Comparison of ENCODE assay signal across 1 cellular context in the genomic region with DNA sequence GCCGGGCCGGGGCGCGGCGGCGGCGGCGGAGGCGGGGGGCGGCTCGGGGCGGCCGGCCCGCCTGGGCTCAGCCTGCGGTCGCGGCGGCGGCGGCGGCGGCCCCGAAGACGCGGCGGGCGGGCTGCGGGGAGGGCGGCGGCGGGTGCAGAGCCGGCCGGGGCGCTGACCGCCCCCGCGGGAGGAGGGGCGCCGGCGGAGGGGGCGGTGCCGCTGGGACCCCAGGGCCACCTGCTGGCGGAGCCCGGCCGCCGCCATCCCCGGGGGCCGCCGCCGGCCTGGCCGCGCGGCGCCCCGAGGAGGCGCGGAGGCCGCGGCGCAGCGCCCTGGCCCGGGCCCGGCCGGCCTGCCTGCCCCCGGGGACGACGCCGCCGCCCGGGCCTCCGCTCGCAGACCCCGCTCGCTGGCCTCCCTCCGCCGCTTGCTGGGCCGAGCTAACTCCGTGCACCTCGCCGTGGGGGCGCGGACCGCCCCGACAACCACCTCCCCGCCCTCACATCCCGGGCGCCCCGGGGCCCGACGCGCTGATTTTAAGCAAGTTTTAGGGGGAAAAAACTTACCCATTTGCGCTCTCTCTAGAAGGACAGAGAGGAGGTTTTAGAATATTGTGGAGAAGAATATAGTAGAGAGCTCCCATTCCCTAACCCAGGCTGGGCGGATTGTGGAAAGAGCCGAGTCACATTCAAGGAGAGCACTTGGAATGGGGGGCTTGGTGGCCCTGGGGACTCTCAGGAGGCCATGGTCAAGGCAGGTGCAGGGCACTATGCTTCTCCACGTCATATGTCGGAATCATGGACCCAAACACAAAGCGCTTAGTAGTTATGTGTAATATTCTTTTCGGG.
TF ChIP-seq lines count a peak whose summit lies in the region.

A gene with protein sequence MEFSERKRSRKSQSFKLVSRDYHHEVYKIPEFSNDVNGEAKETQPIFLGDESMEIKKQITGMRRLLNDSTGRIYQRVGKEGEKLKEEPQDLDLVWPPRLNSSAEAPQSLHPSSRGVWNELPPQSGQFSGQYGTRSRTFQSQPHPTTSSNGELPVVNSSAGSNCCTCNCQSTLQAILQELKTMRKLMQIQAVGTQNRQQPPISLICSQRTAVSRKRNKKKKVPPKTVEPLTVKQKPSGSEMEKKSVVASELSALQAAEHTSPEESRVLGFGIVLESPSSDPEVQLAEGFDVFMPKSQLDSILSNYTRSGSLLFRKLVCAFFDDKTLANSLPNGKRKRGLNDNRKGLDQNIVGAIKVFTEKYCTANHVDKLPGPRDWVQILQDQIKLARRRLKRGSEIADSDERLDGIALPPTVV (minus strand): TSS at position 140 of the 839 bp plus-strand sequence. CDS start 481 bp downstream, outside the sequence.

TF ChIP-seq in HepG2, 621 proteins besides CTCF, POLR2A, EP300 and RAD21 (continued from another document and continues in another):
- TF ChIP-seq, protein P1, sequence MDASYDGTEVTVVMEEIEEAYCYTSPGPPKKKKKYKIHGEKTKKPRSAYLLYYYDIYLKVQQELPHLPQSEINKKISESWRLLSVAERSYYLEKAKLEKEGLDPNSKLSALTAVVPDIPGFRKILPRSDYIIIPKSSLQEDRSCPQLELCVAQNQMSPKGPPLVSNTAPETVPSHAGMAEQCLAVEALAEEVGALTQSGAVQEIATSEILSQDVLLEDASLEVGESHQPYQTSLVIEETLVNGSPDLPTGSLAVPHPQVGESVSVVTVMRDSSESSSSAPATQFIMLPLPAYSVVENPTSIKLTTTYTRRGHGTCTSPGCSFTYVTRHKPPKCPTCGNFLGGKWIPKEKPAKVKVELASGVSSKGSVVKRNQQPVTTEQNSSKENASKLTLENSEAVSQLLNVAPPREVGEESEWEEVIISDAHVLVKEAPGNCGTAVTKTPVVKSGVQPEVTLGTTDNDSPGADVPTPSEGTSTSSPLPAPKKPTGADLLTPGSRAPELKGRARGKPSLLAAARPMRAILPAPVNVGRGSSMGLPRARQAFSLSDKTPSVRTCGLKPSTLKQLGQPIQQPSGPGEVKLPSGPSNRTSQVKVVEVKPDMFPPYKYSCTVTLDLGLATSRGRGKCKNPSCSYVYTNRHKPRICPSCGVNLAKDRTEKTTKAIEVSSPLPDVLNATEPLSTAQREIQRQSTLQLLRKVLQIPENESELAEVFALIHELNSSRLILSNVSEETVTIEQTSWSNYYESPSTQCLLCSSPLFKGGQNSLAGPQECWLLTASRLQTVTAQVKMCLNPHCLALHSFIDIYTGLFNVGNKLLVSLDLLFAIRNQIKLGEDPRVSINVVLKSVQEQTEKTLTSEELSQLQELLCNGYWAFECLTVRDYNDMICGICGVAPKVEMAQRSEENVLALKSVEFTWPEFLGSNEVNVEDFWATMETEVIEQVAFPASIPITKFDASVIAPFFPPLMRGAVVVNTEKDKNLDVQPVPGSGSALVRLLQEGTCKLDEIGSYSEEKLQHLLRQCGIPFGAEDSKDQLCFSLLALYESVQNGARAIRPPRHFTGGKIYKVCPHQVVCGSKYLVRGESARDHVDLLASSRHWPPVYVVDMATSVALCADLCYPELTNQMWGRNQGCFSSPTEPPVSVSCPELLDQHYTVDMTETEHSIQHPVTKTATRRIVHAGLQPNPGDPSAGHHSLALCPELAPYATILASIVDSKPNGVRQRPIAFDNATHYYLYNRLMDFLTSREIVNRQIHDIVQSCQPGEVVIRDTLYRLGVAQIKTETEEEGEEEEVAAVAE (CRISPR knock-in tag; IDR thresholded peaks at IDR 0.05; ENCODE audit: borderline replicate concordance), result no peak
- no peak for TF ChIP-seq EED (CRISPR knock-in tag; IDR thresholded peaks at IDR 0.05)
- TF ChIP-seq PRPF4 (IDR thresholded peaks at IDR 0.05; ENCODE audit: low read depth, low read length, poor library complexity, severe bottlenecking), result no peak
- no peak for TF ChIP-seq HNF4A (CRISPR knock-in tag; IDR thresholded peaks at IDR 0.05)
- TF ChIP-seq, protein P2, sequence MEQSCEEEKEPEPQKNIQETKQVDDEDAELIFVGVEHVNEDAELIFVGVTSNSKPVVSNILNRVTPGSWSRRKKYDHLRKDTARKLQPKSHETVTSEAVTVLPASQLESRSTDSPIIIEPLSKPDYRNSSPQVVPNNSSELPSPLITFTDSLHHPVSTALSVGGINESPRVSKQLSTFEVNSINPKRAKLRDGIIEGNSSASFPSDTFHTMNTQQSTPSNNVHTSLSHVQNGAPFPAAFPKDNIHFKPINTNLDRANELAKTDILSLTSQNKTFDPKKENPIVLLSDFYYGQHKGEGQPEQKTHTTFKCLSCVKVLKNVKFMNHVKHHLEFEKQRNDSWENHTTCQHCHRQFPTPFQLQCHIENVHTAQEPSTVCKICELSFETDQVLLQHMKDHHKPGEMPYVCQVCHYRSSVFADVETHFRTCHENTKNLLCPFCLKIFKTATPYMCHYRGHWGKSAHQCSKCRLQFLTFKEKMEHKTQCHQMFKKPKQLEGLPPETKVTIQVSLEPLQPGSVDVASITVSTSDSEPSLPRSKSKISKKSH (CRISPR knock-in tag; IDR thresholded peaks at IDR 0.05; ENCODE audit: borderline replicate concordance), result no peak
- TF ChIP-seq ZNF354B (CRISPR knock-in tag; IDR thresholded peaks at IDR 0.05), result no peak
- no peak for TF ChIP-seq NCOR1 (IDR thresholded peaks at IDR 0.05; ENCODE audit: borderline replicate concordance, low read length)
- no peak for TF ChIP-seq NFRKB (IDR thresholded peaks at IDR 0.05)
- TF ChIP-seq STAG1 (CRISPR knock-in tag; IDR thresholded peaks at IDR 0.05), result no peak
- TF ChIP-seq ZNF446 (CRISPR knock-in tag; IDR thresholded peaks at IDR 0.05), result no peak
- TF ChIP-seq, protein P3, sequence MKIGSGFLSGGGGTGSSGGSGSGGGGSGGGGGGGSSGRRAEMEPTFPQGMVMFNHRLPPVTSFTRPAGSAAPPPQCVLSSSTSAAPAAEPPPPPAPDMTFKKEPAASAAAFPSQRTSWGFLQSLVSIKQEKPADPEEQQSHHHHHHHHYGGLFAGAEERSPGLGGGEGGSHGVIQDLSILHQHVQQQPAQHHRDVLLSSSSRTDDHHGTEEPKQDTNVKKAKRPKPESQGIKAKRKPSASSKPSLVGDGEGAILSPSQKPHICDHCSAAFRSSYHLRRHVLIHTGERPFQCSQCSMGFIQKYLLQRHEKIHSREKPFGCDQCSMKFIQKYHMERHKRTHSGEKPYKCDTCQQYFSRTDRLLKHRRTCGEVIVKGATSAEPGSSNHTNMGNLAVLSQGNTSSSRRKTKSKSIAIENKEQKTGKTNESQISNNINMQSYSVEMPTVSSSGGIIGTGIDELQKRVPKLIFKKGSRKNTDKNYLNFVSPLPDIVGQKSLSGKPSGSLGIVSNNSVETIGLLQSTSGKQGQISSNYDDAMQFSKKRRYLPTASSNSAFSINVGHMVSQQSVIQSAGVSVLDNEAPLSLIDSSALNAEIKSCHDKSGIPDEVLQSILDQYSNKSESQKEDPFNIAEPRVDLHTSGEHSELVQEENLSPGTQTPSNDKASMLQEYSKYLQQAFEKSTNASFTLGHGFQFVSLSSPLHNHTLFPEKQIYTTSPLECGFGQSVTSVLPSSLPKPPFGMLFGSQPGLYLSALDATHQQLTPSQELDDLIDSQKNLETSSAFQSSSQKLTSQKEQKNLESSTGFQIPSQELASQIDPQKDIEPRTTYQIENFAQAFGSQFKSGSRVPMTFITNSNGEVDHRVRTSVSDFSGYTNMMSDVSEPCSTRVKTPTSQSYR (CRISPR knock-in tag; IDR thresholded peaks at IDR 0.05; ENCODE audit: borderline replicate concordance), result no peak
- TF ChIP-seq, protein P4, sequence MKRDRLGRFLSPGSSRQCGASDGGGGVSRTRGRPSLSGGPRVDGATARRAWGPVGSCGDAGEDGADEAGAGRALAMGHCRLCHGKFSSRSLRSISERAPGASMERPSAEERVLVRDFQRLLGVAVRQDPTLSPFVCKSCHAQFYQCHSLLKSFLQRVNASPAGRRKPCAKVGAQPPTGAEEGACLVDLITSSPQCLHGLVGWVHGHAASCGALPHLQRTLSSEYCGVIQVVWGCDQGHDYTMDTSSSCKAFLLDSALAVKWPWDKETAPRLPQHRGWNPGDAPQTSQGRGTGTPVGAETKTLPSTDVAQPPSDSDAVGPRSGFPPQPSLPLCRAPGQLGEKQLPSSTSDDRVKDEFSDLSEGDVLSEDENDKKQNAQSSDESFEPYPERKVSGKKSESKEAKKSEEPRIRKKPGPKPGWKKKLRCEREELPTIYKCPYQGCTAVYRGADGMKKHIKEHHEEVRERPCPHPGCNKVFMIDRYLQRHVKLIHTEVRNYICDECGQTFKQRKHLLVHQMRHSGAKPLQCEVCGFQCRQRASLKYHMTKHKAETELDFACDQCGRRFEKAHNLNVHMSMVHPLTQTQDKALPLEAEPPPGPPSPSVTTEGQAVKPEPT (CRISPR knock-in tag; IDR thresholded peaks at IDR 0.05; ENCODE audit: low read depth), result no peak
- TF ChIP-seq ZNF329 (CRISPR knock-in tag; IDR thresholded peaks at IDR 0.05; ENCODE audit: low read depth), result no peak
- TF ChIP-seq, protein P5, sequence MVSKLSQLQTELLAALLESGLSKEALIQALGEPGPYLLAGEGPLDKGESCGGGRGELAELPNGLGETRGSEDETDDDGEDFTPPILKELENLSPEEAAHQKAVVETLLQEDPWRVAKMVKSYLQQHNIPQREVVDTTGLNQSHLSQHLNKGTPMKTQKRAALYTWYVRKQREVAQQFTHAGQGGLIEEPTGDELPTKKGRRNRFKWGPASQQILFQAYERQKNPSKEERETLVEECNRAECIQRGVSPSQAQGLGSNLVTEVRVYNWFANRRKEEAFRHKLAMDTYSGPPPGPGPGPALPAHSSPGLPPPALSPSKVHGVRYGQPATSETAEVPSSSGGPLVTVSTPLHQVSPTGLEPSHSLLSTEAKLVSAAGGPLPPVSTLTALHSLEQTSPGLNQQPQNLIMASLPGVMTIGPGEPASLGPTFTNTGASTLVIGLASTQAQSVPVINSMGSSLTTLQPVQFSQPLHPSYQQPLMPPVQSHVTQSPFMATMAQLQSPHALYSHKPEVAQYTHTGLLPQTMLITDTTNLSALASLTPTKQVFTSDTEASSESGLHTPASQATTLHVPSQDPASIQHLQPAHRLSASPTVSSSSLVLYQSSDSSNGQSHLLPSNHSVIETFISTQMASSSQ (IDR thresholded peaks at IDR 0.05; ENCODE audit: low read depth), result no peak
- TF ChIP-seq, protein P5 (CRISPR knock-in tag; IDR thresholded peaks at IDR 0.05; ENCODE audit: borderline replicate concordance), result no peak
- no peak for TF ChIP-seq ZNF138 (CRISPR knock-in tag; IDR thresholded peaks at IDR 0.05; ENCODE audit: low read depth)
- TF ChIP-seq ZNF121 (CRISPR knock-in tag; IDR thresholded peaks at IDR 0.05), result no peak
- peak; percentile 67; the same call in 1 of the 2 replicates for TF ChIP-seq KDM5B (CRISPR knock-in tag; IDR thresholded peaks at IDR 0.05; ENCODE audit: borderline replicate concordance)
- no peak for TF ChIP-seq U2AF1 (optimal IDR thresholded peaks at IDR 0.05; ENCODE audit: low read depth, low read length)
- TF ChIP-seq ZNF17 (CRISPR knock-in tag; IDR thresholded peaks at IDR 0.05), result no peak
- TF ChIP-seq FOXJ3 (CRISPR knock-in tag; IDR thresholded peaks at IDR 0.05; ENCODE audit: borderline replicate concordance), result no peak
- TF ChIP-seq, protein P6, sequence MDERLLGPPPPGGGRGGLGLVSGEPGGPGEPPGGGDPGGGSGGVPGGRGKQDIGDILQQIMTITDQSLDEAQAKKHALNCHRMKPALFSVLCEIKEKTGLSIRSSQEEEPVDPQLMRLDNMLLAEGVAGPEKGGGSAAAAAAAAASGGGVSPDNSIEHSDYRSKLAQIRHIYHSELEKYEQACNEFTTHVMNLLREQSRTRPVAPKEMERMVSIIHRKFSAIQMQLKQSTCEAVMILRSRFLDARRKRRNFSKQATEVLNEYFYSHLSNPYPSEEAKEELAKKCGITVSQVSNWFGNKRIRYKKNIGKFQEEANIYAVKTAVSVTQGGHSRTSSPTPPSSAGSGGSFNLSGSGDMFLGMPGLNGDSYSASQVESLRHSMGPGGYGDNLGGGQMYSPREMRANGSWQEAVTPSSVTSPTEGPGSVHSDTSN (CRISPR knock-in tag; IDR thresholded peaks at IDR 0.05), result no peak
- TF ChIP-seq, protein P7, sequence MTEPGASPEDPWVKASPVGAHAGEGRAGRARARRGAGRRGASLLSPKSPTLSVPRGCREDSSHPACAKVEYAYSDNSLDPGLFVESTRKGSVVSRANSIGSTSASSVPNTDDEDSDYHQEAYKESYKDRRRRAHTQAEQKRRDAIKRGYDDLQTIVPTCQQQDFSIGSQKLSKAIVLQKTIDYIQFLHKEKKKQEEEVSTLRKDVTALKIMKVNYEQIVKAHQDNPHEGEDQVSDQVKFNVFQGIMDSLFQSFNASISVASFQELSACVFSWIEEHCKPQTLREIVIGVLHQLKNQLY (CRISPR knock-in tag; IDR thresholded peaks at IDR 0.05), result no peak
- TF ChIP-seq SMARCC2 (IDR thresholded peaks at IDR 0.05), result no peak
- TF ChIP-seq, protein P8, sequence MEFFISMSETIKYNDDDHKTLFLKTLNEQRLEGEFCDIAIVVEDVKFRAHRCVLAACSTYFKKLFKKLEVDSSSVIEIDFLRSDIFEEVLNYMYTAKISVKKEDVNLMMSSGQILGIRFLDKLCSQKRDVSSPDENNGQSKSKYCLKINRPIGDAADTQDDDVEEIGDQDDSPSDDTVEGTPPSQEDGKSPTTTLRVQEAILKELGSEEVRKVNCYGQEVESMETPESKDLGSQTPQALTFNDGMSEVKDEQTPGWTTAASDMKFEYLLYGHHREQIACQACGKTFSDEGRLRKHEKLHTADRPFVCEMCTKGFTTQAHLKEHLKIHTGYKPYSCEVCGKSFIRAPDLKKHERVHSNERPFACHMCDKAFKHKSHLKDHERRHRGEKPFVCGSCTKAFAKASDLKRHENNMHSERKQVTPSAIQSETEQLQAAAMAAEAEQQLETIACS (CRISPR knock-in tag; IDR thresholded peaks at IDR 0.05), result no peak
- TF ChIP-seq ZNF816 (CRISPR knock-in tag; IDR thresholded peaks at IDR 0.05; ENCODE audit: borderline replicate concordance), result no peak
- no peak for TF ChIP-seq RFXAP (CRISPR knock-in tag; IDR thresholded peaks at IDR 0.05; ENCODE audit: borderline replicate concordance)
- no peak for TF ChIP-seq ARNT (IDR thresholded peaks at IDR 0.05)
- no peak for TF ChIP-seq ZNF761 (CRISPR knock-in tag; conservative IDR thresholded peaks at IDR 0.05)
- no peak for TF ChIP-seq ZSCAN31 (CRISPR knock-in tag; IDR thresholded peaks at IDR 0.05; ENCODE audit: low read depth)
- no peak for TF ChIP-seq TOPORS (CRISPR knock-in tag; IDR thresholded peaks at IDR 0.05)
